In genomic region chr2:95377216-95377530, GRCh38 we compare ENCODE assay signal across 22 cellular contexts.
"Had no signal": no experiment of that assay in that cellular context is flagged by ENCODE, and none has a peak within 500 bp of the region (broad histone marks: within the 10 kb centered on the region; RNA-seq: fewer than 3 reads in every experiment).

No MANE protein-coding gene starts in this region.

- DNase-seq: activated CD4-positive, alpha-beta T cell treated with anti-CD3 and anti-CD28 coated beads, Interleukin-2, amount 50 U/mL, for 1 hour; activated CD8-positive, alpha-beta T cell treated with anti-CD3 and anti-CD28 coated beads for 36 hours; activated naive CD4-positive, alpha-beta T cell treated with anti-CD3 and anti-CD28 coated beads for 36 hours; activated naive CD8-positive, alpha-beta T cell treated with anti-CD3 and anti-CD28 coated beads, Interleukin-2, amount 10 ng/mL, durations not matched to agents 7 days and 5 days; activated T-cell treated with anti-CD3 and anti-CD28 coated beads for 4 hours; activated T-cell treated with anti-CD3 and anti-CD28 coated beads, Interleukin-2, amount 50 U/mL, for 72 hours; foreskin keratinocyte; heart right ventricle; left ventricle myocardium superior; midbrain; naive thymus-derived CD4-positive, alpha-beta T cell; occipital lobe; stimulated activated CD4-positive, alpha-beta T cell treated with anti-CD3 and anti-CD28 coated beads, Interleukin-2, amount 100 ng/mL, for 48 hours; stimulated activated naive CD4-positive, alpha-beta T cell treated with Interleukin-2 at 50 U/mL for 16 hours; T-helper 2 cell; transverse colon; uterus had no signal

- H3K36me3 ChIP-seq: cardiac muscle cell, right atrium auricular region, transverse colon, uterus had no signal

- H3K9me3 ChIP-seq: ascending aorta, esophagus muscularis mucosa, heart right ventricle, right atrium auricular region, transverse colon, uterus had no signal

- H3K27ac ChIP-seq: ascending aorta, cardiac muscle cell, esophagus muscularis mucosa, foreskin keratinocyte, heart right ventricle, parathyroid adenoma, right atrium auricular region, transverse colon, uterus had no signal

- ATAC-seq: activated CD8-positive, alpha-beta T cell treated with anti-CD3 and anti-CD28 coated beads for 36 hours; activated T-cell treated with anti-CD3 and anti-CD28 coated beads, Interleukin-2, amount 50 U/mL, for 72 hours; foreskin keratinocyte; heart right ventricle; left ventricle myocardium superior; naive thymus-derived CD4-positive, alpha-beta T cell had no signal

- H3K4me1 ChIP-seq: ascending aorta, esophagus muscularis mucosa, foreskin keratinocyte, heart right ventricle, parathyroid adenoma, right atrium auricular region, transverse colon, uterus had no signal

- H3K27me3 ChIP-seq: ascending aorta, cardiac muscle cell, esophagus muscularis mucosa, foreskin keratinocyte, heart right ventricle, right atrium auricular region, transverse colon, uterus had no signal

- H3K4me3 ChIP-seq: ascending aorta, cardiac muscle cell, esophagus muscularis mucosa, heart right ventricle, right atrium auricular region, transverse colon, uterus had no signal
